Comparison of ENCODE assay signal across 9 cellular contexts in the genomic region with DNA sequence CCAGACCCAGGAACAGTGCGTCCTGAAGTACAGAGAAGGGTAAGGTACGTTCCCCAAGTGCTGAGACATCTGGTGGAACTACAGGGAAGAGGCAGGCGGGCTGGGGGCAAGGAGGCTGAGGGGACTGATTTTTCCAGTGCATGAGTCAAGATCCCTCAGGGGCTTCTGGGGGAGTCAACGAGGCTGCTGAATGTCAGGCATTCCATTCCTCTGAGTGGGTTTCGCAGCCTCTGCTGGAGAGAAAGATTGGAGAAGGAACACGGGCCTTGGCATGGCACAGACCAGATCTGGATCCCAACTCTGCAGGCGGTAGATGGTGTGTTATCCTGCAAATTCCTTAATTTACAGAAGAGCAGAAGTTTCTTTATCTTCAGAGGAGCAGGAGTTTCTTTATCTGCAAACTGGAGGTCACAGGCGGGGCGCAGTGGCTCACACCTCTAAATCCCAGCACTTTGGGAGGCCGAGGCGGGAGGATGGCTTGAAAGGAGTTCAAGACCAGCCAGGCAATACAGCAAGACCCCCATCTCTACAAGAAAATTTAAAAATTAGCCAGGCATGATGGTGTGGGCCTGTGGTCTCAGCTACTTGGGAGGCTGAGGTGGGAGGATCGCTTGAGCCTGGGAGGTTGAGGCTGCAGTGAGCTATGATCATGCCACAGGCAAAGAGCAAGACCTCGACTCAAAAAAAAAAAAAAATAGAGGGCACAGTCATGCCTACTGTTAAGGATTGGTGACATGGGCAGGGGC.
DNase-seq lines count a peak whose midpoint lies in the region; ATAC-seq, FAIRE-seq and TF ChIP-seq lines count a peak whose summit lies in the region.
"Had no signal": no experiment of that assay in that cellular context is flagged by ENCODE, and none has a peak within 500 bp of the region (broad histone marks: within the 10 kb centered on the region; RNA-seq: fewer than 3 reads in every experiment).

No MANE protein-coding gene starts in this region.

- H4K20me1 ChIP-seq in keratinocyte (ENCODE audit: control insufficient read depth, extremely low read depth, insufficient read depth, low read length): no peaks in the 10 kb centered on the region

- H3K27me3 Mint-ChIP-seq in type B pancreatic cell: peaks cover 11% of the 10 kb centered on the region

- H3K9me3 ChIP-seq in breast epithelium: no peaks in the 10 kb centered on the region
- no peaks in the 10 kb centered on the region for H3K9me3 ChIP-seq in keratinocyte (ENCODE audit: control insufficient read depth, low read depth, low read length)

- H3K4me3 ChIP-seq in breast epithelium: no peak overlapping the region
- H3K4me3 ChIP-seq in keratinocyte (ENCODE audit: control insufficient read depth in 2 of 3, extremely low read depth in 1 of 3, insufficient read depth in 2 of 3, low read depth in 1 of 3, low read length in 3 of 3): no peak overlapping the region

- H3K9ac ChIP-seq in keratinocyte (ENCODE audit: control insufficient read depth, extremely low read depth, insufficient read depth, low read length): peak overlapping the region; percentile 41

- dilution Hi-C loops in keratinocyte (cut with MboI; ENCODE audit: extremely low pct_ligation_motif_present, low sequenced_read_pairs): no loop called here

- no peak for ATAC-seq in HG03097 (IDR thresholded peaks at IDR 0.05; ENCODE audit: low FRiP score, unreplicated experiment)

- peak overlapping the region; percentile 17 for H3K4me3 Mint-ChIP-seq in type B pancreatic cell

- no peaks in the 10 kb centered on the region for H3K9me1 ChIP-seq in keratinocyte (ENCODE audit: control insufficient read depth, extremely low read depth, insufficient read depth, low read length)

- intact Hi-C loops in breast epithelium (cut with DNase I; ENCODE audit: low total_unique reads): no loop called here

- peak overlapping the region; percentile 60 for H2AFZ ChIP-seq in keratinocyte (ENCODE audit: control insufficient read depth, low read length)

- peak; percentile 69 for DNase-seq in HK-2 (ENCODE audit: unreplicated experiment)
- peak in 1 of 2 donors; percentile 84 for DNase-seq in breast epithelium (ENCODE audit: low spot score in 2 of 2)
- peak; percentile 95 for DNase-seq in keratinocyte (ENCODE audit: low read depth, low spot score)
- DNase-seq in type B pancreatic cell (ENCODE audit: extremely low spot score, unreplicated experiment): peak; percentile 71
- DNase-seq in nucleus accumbens (lab: John Stamatoyannopoulos, UW): no peak
- no peak for DNase-seq in DMS 273 (lab: John Stamatoyannopoulos, UW; ENCODE audit: unreplicated experiment)
- no peak for DNase-seq in stimulated activated CD4-positive, alpha-beta T cell treated with anti-CD3 and anti-CD28 coated beads, Interleukin-15, amount 100 ng/mL, for 24 hours
- DNase-seq: NCI-H774 had no signal

- H3K36me3 ChIP-seq in breast epithelium: no peaks in the 10 kb centered on the region
- no peaks in the 10 kb centered on the region for H3K36me3 ChIP-seq in keratinocyte (ENCODE audit: control insufficient read depth in 2 of 2, extremely low read depth in 1 of 2, insufficient read depth in 2 of 2, low read length in 2 of 2)

- H3K36me3 Mint-ChIP-seq in type B pancreatic cell: peaks cover 4% of the 10 kb centered on the region

- TF ChIP-seq CTCF in breast epithelium (IDR thresholded peaks at IDR 0.05): peak in 2 of 3 donors; percentile 19 to 39
- TF ChIP-seq CTCF in keratinocyte (optimal IDR thresholded peaks at IDR 0.05 in 1 of 3, IDR thresholded peaks at IDR 0.05 in 1 of 3, conservative IDR thresholded peaks at IDR 0.05 in 1 of 3; ENCODE audit: extremely low read depth in 1 of 3, insufficient read depth in 2 of 3, low read length in 3 of 3): peak; percentile 49 to 81 (median 70)
- peak; percentile 43 for TF ChIP-seq CTCF in type B pancreatic cell (conservative IDR thresholded peaks at IDR 0.05)

- H3K4me2 ChIP-seq in keratinocyte (ENCODE audit: control insufficient read depth, extremely low read depth, insufficient read depth, low read depth, low read length): peak overlapping the region; percentile 51

- H3K4me1 Mint-ChIP-seq in type B pancreatic cell (ENCODE audit: unreplicated experiment): peaks cover 41% of the 10 kb centered on the region

- H3K27me3 ChIP-seq in breast epithelium: no peaks in the 10 kb centered on the region
- H3K27me3 ChIP-seq in keratinocyte (ENCODE audit: control insufficient read depth, extremely low read depth, insufficient read depth, low read length): no peaks in the 10 kb centered on the region

- no peaks in the 10 kb centered on the region for H3K9me3 Mint-ChIP-seq in type B pancreatic cell

- no peak for TF ChIP-seq POLR2A in breast epithelium (IDR thresholded peaks at IDR 0.05)

- FAIRE-seq in keratinocyte (lab: Jason Lieb, UNC): peak; percentile 98

- no peaks in the 10 kb centered on the region for H3K4me1 ChIP-seq in breast epithelium
- H3K4me1 ChIP-seq in keratinocyte (ENCODE audit: control insufficient read depth, extremely low read depth, insufficient read depth, low read length): peaks cover 25% of the 10 kb centered on the region

- no peaks in the 10 kb centered on the region for H3K79me2 ChIP-seq in keratinocyte (ENCODE audit: control insufficient read depth, insufficient read depth, low read length)

- H3K27ac Mint-ChIP-seq in type B pancreatic cell: peak overlapping the region; percentile 89

- H3K27ac ChIP-seq in breast epithelium (peak overlapping the region in 1 of 2 donors; percentile 41), keratinocyte (ENCODE audit: control insufficient read depth, insufficient read depth, low read length) (peak overlapping the region; percentile 67)

Comparison
In these comparisons a context has a peak if more than half of its experiments do, and no peak if none do; other contexts are left out.
1. DNase-seq: peak in HK-2 (single experiment), keratinocyte (single experiment) and type B pancreatic cell (single experiment); none in nucleus accumbens (0 of 56), DMS 273 (single experiment) and stimulated activated CD4-positive, alpha-beta T cell treated with anti-CD3 and anti-CD28 coated beads, Interleukin-15, amount 100 ng/mL, for 24 hours (single experiment).
2. Peak in every context shown above with its lines, with median percentiles within 50 percentile points of each other: CTCF ChIP-seq.